ENCODE assay signal across 9 cellular contexts in the genomic region with DNA sequence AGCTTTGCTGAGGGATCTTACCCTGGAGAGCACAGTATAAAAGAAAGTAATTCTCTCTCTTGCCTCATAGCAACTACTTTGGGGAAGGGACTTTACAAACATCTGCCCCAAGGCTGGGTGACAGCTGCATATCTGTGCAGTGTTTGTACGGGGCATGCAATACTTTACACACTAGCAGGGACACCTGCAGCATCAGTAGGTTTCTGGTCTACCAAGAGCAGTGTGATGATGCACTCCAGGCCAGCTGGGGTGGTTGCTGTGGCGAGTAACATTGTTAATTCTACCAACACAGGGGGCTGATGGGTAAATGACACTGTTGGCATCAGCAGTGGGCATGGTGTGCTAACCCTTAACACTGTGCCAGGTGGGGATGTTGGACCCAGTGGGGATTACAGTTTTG.
A peak's percentile ranks its signal among the peaks of the same experiment; 100 is the strongest.
DNase-seq lines count a peak whose midpoint lies in the region; ATAC-seq and TF ChIP-seq lines count a peak whose summit lies in the region.
"Had no signal": no experiment of that assay in that cellular context is flagged by ENCODE, and none has a peak within 500 bp of the region (broad histone marks: within the 10 kb centered on the region; RNA-seq: fewer than 3 reads in every experiment).

No MANE protein-coding gene starts in this region.

- no peak for TF ChIP-seq CTCF in GM10266 (IDR thresholded peaks at IDR 0.05; ENCODE audit: control insufficient read depth, insufficient read depth, low read depth, missing control alignments)

- H3K4me3 Mint-ChIP-seq in T-helper 2 cell treated with Interferon-gamma antibody and Interleukin-4, amounts not matched to agents 5 μg/mL and 100 μg/mL, for 36 hours: no peak overlapping the region

- no peaks in the 10 kb centered on the region for H3K36me3 Mint-ChIP-seq in T-helper 2 cell treated with Interferon-gamma antibody and Interleukin-4, amounts not matched to agents 5 μg/mL and 100 μg/mL, for 36 hours (ENCODE audit: low read depth)

- peak; percentile 58 for DNase-seq in GM10266 (ENCODE audit: extremely low spot score)
- peak; percentile 7 for DNase-seq in T-helper 2 cell treated with Interferon-gamma antibody and Interleukin-4, amounts not matched to agents 5 μg/mL and 100 μg/mL, for 36 hours (ENCODE audit: low spot score)
- DNase-seq in middle frontal gyrus (ENCODE audit: extremely low spot score, low spot score): no peak
- no peak for DNase-seq in NCI-H2227 (lab: John Stamatoyannopoulos, UW; ENCODE audit: unreplicated experiment)
- DNase-seq in NCI-H1092 treated with DMSO at 0.1 percent for 48 hours (lab: John Stamatoyannopoulos, UW): no peak
- no peak for DNase-seq in activated effector memory CD4-positive, alpha-beta T cell treated with Interleukin-2 at 50 U/mL for 16 hours
- DNase-seq: left ventricle myocardium superior had no signal

- peaks cover 3% of the 10 kb centered on the region for H3K27me3 Mint-ChIP-seq in T-helper 2 cell treated with Interferon-gamma antibody and Interleukin-4, amounts not matched to agents 5 μg/mL and 100 μg/mL, for 36 hours (ENCODE audit: low read depth)

- H3K27ac Mint-ChIP-seq in T-helper 2 cell treated with Interferon-gamma antibody and Interleukin-4, amounts not matched to agents 5 μg/mL and 100 μg/mL, for 36 hours: no peak overlapping the region

- no peaks in the 10 kb centered on the region for H3K9me3 Mint-ChIP-seq in T-helper 2 cell treated with Interferon-gamma antibody and Interleukin-4, amounts not matched to agents 5 μg/mL and 100 μg/mL, for 36 hours

- H3K4me1 Mint-ChIP-seq in T-helper 2 cell treated with Interferon-gamma antibody and Interleukin-4, amounts not matched to agents 5 μg/mL and 100 μg/mL, for 36 hours (ENCODE audit: low read depth): peaks cover 48% of the 10 kb centered on the region

- ATAC-seq in GM19035 (IDR thresholded peaks at IDR 0.05; ENCODE audit: unreplicated experiment) (peak; percentile 42), HG02973 (IDR thresholded peaks at IDR 0.05; ENCODE audit: unreplicated experiment) (peak; percentile 52)
- ATAC-seq: left ventricle myocardium superior had no signal

Comparison
In these comparisons a context has a peak if more than half of its experiments do, and no peak if none do; other contexts are left out.
1. DNase-seq: peak in GM10266 (single experiment) and T-helper 2 cell treated with Interferon-gamma antibody and Interleukin-4, amounts not matched to agents 5 μg/mL and 100 μg/mL, for 36 hours (single experiment); none in middle frontal gyrus (single experiment), NCI-H2227 (single experiment), NCI-H1092 treated with DMSO at 0.1 percent for 48 hours (single experiment) and activated effector memory CD4-positive, alpha-beta T cell treated with Interleukin-2 at 50 U/mL for 16 hours (single experiment).